ENCODE assay signal across 8 cellular contexts in genomic region chr6:109690373-109690739, GRCh38. TPM values are rescaled to one million over a fixed set of nuclear protein-coding genes. Genes with fewer than 3 reads are reported as not detected.
DNase-seq lines count a peak whose midpoint lies in the region; ATAC-seq and TF ChIP-seq lines count a peak whose summit lies in the region.

No MANE protein-coding gene starts in this region.

- H3K27me3 ChIP-seq in endodermal cell (ENCODE audit: control insufficient read depth, insufficient read depth, low read length, poor library complexity, severe bottlenecking) = peaks cover 16% of the 10 kb centered on the region
- H3K27me3 ChIP-seq in mucosa of stomach (ENCODE audit: control insufficient read depth, insufficient read depth, low read length) = no peaks in the 10 kb centered on the region

- H3K27me3 Mint-ChIP-seq in endodermal cell (ENCODE audit: insufficient read depth) = peaks cover 18% of the 10 kb centered on the region
- no peaks in the 10 kb centered on the region for H3K27me3 Mint-ChIP-seq in stimulated activated naive B cell treated with anti-CD40 and anti-IgM and Interleukin-4, amounts not matched to agents 10 μg/mL and 1 μg/mL and 100 μg/mL, for 72 hours

- WGBS in endodermal cell (ENCODE audit: insufficient coverage in 1 of 2, insufficient read length in 1 of 2), 2 experiments = 1% methylated on average over 24 of the region's 24 CpGs; no CpG with 5 or more reads in 1 of the 2 experiments

- peak overlapping the region; percentile 96 for H3K27ac Mint-ChIP-seq in endodermal cell
- peak overlapping the region; percentile 98 for H3K27ac Mint-ChIP-seq in stimulated activated naive B cell treated with anti-CD40 and anti-IgM and Interleukin-4, amounts not matched to agents 10 μg/mL and 1 μg/mL and 100 μg/mL, for 72 hours

- H3K9ac ChIP-seq in endodermal cell (ENCODE audit: extremely low read depth, low read length, poor library complexity, severe bottlenecking) (peak overlapping the region; percentile 82), mucosa of stomach (ENCODE audit: low read length) (peak overlapping the region; percentile 92)

- H3K4me3 Mint-ChIP-seq in endodermal cell = peak overlapping the region; percentile 83
- H3K4me3 Mint-ChIP-seq in stimulated activated naive B cell treated with anti-CD40 and anti-IgM and Interleukin-4, amounts not matched to agents 10 μg/mL and 1 μg/mL and 100 μg/mL, for 72 hours = peak overlapping the region; percentile 87 to 89

- H3K4me3 ChIP-seq in endodermal cell (ENCODE audit: low read length) = peak overlapping the region; percentile 95
- peak overlapping the region; percentile 94 for H3K4me3 ChIP-seq in mucosa of stomach (ENCODE audit: low read length)

- H3K36me3 ChIP-seq in endodermal cell (ENCODE audit: control insufficient read depth, insufficient read depth, low read length) = no peaks in the 10 kb centered on the region
- H3K36me3 ChIP-seq in mucosa of stomach (ENCODE audit: control insufficient read depth, insufficient read depth, low read length) = no peaks in the 10 kb centered on the region

- H3K36me3 Mint-ChIP-seq in endodermal cell (ENCODE audit: low read depth) = no peaks in the 10 kb centered on the region
- H3K36me3 Mint-ChIP-seq in stimulated activated naive B cell treated with anti-CD40 and anti-IgM and Interleukin-4, amounts not matched to agents 10 μg/mL and 1 μg/mL and 100 μg/mL, for 72 hours = peaks cover 2 to 6% of the 10 kb centered on the region in 2 donors

- peaks cover 11% of the 10 kb centered on the region for H3K4me1 Mint-ChIP-seq in endodermal cell
- H3K4me1 Mint-ChIP-seq in stimulated activated naive B cell treated with anti-CD40 and anti-IgM and Interleukin-4, amounts not matched to agents 10 μg/mL and 1 μg/mL and 100 μg/mL, for 72 hours = peaks cover 18 to 47% of the 10 kb centered on the region in 2 donors

- H3K4me1 ChIP-seq in endodermal cell (ENCODE audit: control insufficient read depth, insufficient read depth, low read length) = peaks cover 4% of the 10 kb centered on the region
- H3K4me1 ChIP-seq in mucosa of stomach (ENCODE audit: control insufficient read depth, insufficient read depth, low read length) = peaks cover 11% of the 10 kb centered on the region

- peak; percentile 60 to 77 for DNase-seq in NCI-H187 (lab: John Stamatoyannopoulos, UW)
- no peak for DNase-seq in NCI-H187 treated with DMSO at 0.1 percent for 48 hours (lab: John Stamatoyannopoulos, UW)
- peak; percentile 66 for DNase-seq in NCI-H2227 (lab: John Stamatoyannopoulos, UW; ENCODE audit: unreplicated experiment)
- DNase-seq in activated CD8-positive, alpha-beta memory T cell treated with anti-CD3 and anti-CD28 coated beads, Interleukin-2, amount 50 U/mL, for 1 hour (ENCODE audit: extremely low read depth) = peak; percentile 2
- DNase-seq in endodermal cell = peak; percentile 94
- DNase-seq in stimulated activated naive B cell treated with anti-CD40 and anti-IgM and Interleukin-4, amounts not matched to agents 10 μg/mL and 1 μg/mL and 100 μg/mL, for 72 hours = peak; percentile 49

- TF ChIP-seq CTCF in endodermal cell (conservative IDR thresholded peaks at IDR 0.05) = no peak

- H3K9me3 Mint-ChIP-seq in endodermal cell = peaks cover 1% of the 10 kb centered on the region
- H3K9me3 Mint-ChIP-seq in stimulated activated naive B cell treated with anti-CD40 and anti-IgM and Interleukin-4, amounts not matched to agents 10 μg/mL and 1 μg/mL and 100 μg/mL, for 72 hours = no peaks in the 10 kb centered on the region

- peak overlapping the region; percentile 82 for H3K27ac ChIP-seq in endodermal cell (ENCODE audit: low read depth, low read length)

- peak; percentile 39 for ATAC-seq in HG03025 (IDR thresholded peaks at IDR 0.05; ENCODE audit: low FRiP score, unreplicated experiment)
- ATAC-seq in stimulated activated naive B cell treated with anti-CD40 and anti-IgM and Interleukin-4, amounts not matched to agents 10 μg/mL and 1 μg/mL and 100 μg/mL, for 72 hours (replicated peaks) = peak; percentile 53 to 58

- H3K9me3 ChIP-seq in endodermal cell (ENCODE audit: control insufficient read depth, low read length) (no peaks in the 10 kb centered on the region), mucosa of stomach (ENCODE audit: control insufficient read depth, low read length) (no peaks in the 10 kb centered on the region)

RNA-seq across cellular contexts. Expression of gene AK9, which starts 0.6 kb away (rescaled TPM):
- total RNA-seq in endodermal cell = 1 to 10 TPM; 1.8 to 2.7 TPM
- polyA plus RNA-seq in endodermal cell (2013, experiment 1 of 2) = 8.7 TPM
- 7.4 TPM for polyA plus RNA-seq in endodermal cell (2013, experiment 2 of 2)

RNA-seq across cellular contexts. Expression of gene FIG4, which starts 0.7 kb away (rescaled TPM):
- total RNA-seq in endodermal cell = 10 to 100 TPM; 20.8 to 22.6 TPM
- polyA plus RNA-seq in endodermal cell (2013, experiment 1 of 2) = 29.5 TPM
- 25.9 TPM for polyA plus RNA-seq in endodermal cell (2013, experiment 2 of 2)
